Comparison of ENCODE assay signal across 9 cellular contexts in genomic region chr4:176320976-176321361, GRCh38. TPM values are rescaled to one million over a fixed set of nuclear protein-coding genes. Genes with fewer than 3 reads are reported as not detected.
DNase-seq lines count a peak whose midpoint lies in the region; ATAC-seq and TF ChIP-seq lines count a peak whose summit lies in the region.
"Had no signal": no experiment of that assay in that cellular context is flagged by ENCODE, and none has a peak within 500 bp of the region (broad histone marks: within the 10 kb centered on the region; RNA-seq: fewer than 3 reads in every experiment).

No MANE protein-coding gene starts in this region.

- TF ChIP-seq POLR2A in esophagus muscularis mucosa (IDR thresholded peaks at IDR 0.05; ENCODE audit: low read depth), result no peak

- 0 out of 2 replicates have a peak, but pooled peaks cover 4% of the 10 kb centered on the region for H3K36me3 ChIP-seq in GM23248 (ENCODE audit: low read depth)
- H3K36me3 ChIP-seq in RWPE2 (ENCODE audit: low read depth), result peaks cover 37% of the 10 kb centered on the region
- peaks cover 0 to 4% (median 0%) of the 10 kb centered on the region in 4 donors for H3K36me3 ChIP-seq in esophagus muscularis mucosa
- no peaks in the 10 kb centered on the region for H3K36me3 ChIP-seq in psoas muscle (ENCODE audit: insufficient read depth in 1 of 2, low read depth in 1 of 2)

- H3K4me3 ChIP-seq in GM23248, result peak overlapping the region; percentile 92
- H3K4me3 ChIP-seq in RWPE2 (ENCODE audit: severe bottlenecking), result peak overlapping the region; percentile 83
- peak overlapping the region; percentile 85 to 98 (median 94) for H3K4me3 ChIP-seq in esophagus muscularis mucosa
- H3K4me3 ChIP-seq in psoas muscle, result peak overlapping the region; percentile 83

- H3K27me3 ChIP-seq in GM23248 (replicated peaks; ENCODE audit: insufficient read depth) (no peaks in the 10 kb centered on the region), RWPE2 (ENCODE audit: insufficient read depth, poor library complexity, severe bottlenecking) (no peaks in the 10 kb centered on the region), esophagus muscularis mucosa (no peaks in the 10 kb centered on the region), psoas muscle (ENCODE audit: insufficient read depth in 3 of 3, low read length in 2 of 3) (no peaks in the 10 kb centered on the region)

- H3K4me1 ChIP-seq in GM23248 (ENCODE audit: insufficient read depth) (peaks cover 36% of the 10 kb centered on the region), RWPE2 (ENCODE audit: insufficient read depth, poor library complexity, severe bottlenecking) (peaks cover 31% of the 10 kb centered on the region), esophagus muscularis mucosa (peaks cover 30 to 54% (median 48%) of the 10 kb centered on the region in 4 donors), psoas muscle (peaks cover 35% of the 10 kb centered on the region)

- no peaks in the 10 kb centered on the region for H3K9me2 ChIP-seq in GM23248 (ENCODE audit: insufficient read depth)

- peak overlapping the region; percentile 96 for H3K4me2 ChIP-seq in GM23248 (ENCODE audit: unreplicated experiment)

- peaks cover 64% of the 10 kb centered on the region for H3K79me2 ChIP-seq in GM23248 (ENCODE audit: insufficient read depth)

- TF ChIP-seq EP300 in esophagus muscularis mucosa (IDR thresholded peaks at IDR 0.05), result no peak

- WGBS in GM23248 (ENCODE audit: low coverage in 1 of 2, low lambda C conversion rate in 2 of 2, missing lambda C conversion rate in 2 of 2), 2 experiments, result 0% methylated on average over 6 of the region's 6 CpGs
- 0% methylated on average over 6 of the region's 6 CpGs for WGBS in esophagus muscularis mucosa
- WGBS in psoas muscle, 3 donors, result 2 to 3% (median 3%) methylated on average over 6 of the region's 6 CpGs

- no peaks in the 10 kb centered on the region for H4K20me1 ChIP-seq in GM23248 (ENCODE audit: insufficient read depth)

- ATAC-seq in RWPE2 (ENCODE audit: low read depth), result no peak
- no peak for ATAC-seq in psoas muscle
- no peak for ATAC-seq in GM19023 (IDR thresholded peaks at IDR 0.05; ENCODE audit: unreplicated experiment)

- H3K27ac ChIP-seq in GM23248 (peak overlapping the region; percentile 94), RWPE2 (ENCODE audit: poor library complexity, severe bottlenecking) (peak overlapping the region; percentile 93), esophagus muscularis mucosa (replicated peaks in 1 of 4) (peak overlapping the region; percentile 96 to 100 (median 98)), psoas muscle (peak overlapping the region; percentile 98)

- intact Hi-C loops in esophagus muscularis mucosa (cut with DNase I) (loop anchor here (5.0 to 10.0 kb wide), 2 partner anchors 44 to 376 kb away; no protein-coding TSS in a partner anchor), psoas muscle (cut with DNase I) (loop anchor here in 1 of 2 donors (1.0 kb wide), 1 partner anchor 171 kb away; no protein-coding TSS in a partner anchor)

- in situ Hi-C loops in GM23248 (cut with MboI) (no loop called here), G401 (cut with HindIII; ENCODE audit: low sequenced_read_pairs) (no loop called here)

- TF ChIP-seq CTCF in RWPE2 (IDR thresholded peaks at IDR 0.05; ENCODE audit: poor library complexity, severe bottlenecking) (no peak), esophagus muscularis mucosa (IDR thresholded peaks at IDR 0.05) (no peak), psoas muscle (IDR thresholded peaks at IDR 0.05) (no peak)

- DNase-seq in GM23248 (peak; percentile 40), RWPE2 (ENCODE audit: low spot score) (no peak), esophagus muscularis mucosa (ENCODE audit: extremely low spot score) (no peak), psoas muscle (no peak), G401 (ENCODE audit: low spot score) (no peak), occipital lobe (lab: John Stamatoyannopoulos, UW) (no peak)
- DNase-seq in NK-92 treated with Interleukin-12 subunit alpha and Interleukin-12 subunit beta, amount 100 ng/mL, for 24 hours (lab: John Stamatoyannopoulos, UW), result no peak

- H2AFZ ChIP-seq in GM23248, result peak overlapping the region; percentile 77

- H3K9ac ChIP-seq in GM23248, result peak overlapping the region; percentile 94

- no peaks in the 10 kb centered on the region for H3K9me3 ChIP-seq in GM23248 (ENCODE audit: low read depth)
- no peaks in the 10 kb centered on the region for H3K9me3 ChIP-seq in RWPE2 (ENCODE audit: severe bottlenecking)
- H3K9me3 ChIP-seq in esophagus muscularis mucosa, result no peaks in the 10 kb centered on the region
- H3K9me3 ChIP-seq in psoas muscle, result no peaks in the 10 kb centered on the region

- peaks cover 21% of the 10 kb centered on the region for H3F3A ChIP-seq in GM23248 (ENCODE audit: insufficient read depth)

RNA-seq across cellular contexts. Expression of gene SPCS3, which starts 1.2 kb away (rescaled TPM):
- 80.4 and 84.4 TPM in 2 replicates for total RNA-seq in GM23248 (2014; rRNA removed; shearing (Covaris generic))
- polyA plus RNA-seq in GM23248 (2016; fragmentation: Nextera tagmentation; extraction: Ambion mirVana), result 108 and 113 TPM in 2 replicates
- 10 to 100 TPM; 35.5 to 48.4 (median 46.0) TPM for total RNA-seq in esophagus muscularis mucosa
- total RNA-seq in psoas muscle, result 10 to 100 TPM; 32.8 to 75.8 (median 52.3) TPM
- polyA plus RNA-seq in psoas muscle, result 10 to 100 TPM; 20.8 to 44.8 (median 32.6) TPM
- 48.9 and 79.5 TPM in 2 replicates for total RNA-seq in G401 (2014; rRNA removed; shearing (Covaris generic))
- 114 TPM for total RNA-seq in occipital lobe

RNA-seq across cellular contexts. Expression of gene ASB5, which starts 51.9 kb away (rescaled TPM):
- 0.25 TPM in 1 of 2 replicates, not detected in the other for total RNA-seq in GM23248 (2014; rRNA removed; shearing (Covaris generic))
- 0.25 TPM in 1 of 2 replicates, not detected in the other for polyA plus RNA-seq in GM23248 (2016; fragmentation: Nextera tagmentation; extraction: Ambion mirVana)
- 10 to 100 TPM; 13.1 to 37.8 (median 27.0) TPM for total RNA-seq in esophagus muscularis mucosa
- total RNA-seq in psoas muscle, result 100 to 1,000 TPM; 247 to 661 (median 465) TPM
- 1,000 to 10,000 TPM in 1 of 3 donors, 100 to 1,000 TPM in 2; 456 to 1,213 (median 601) TPM for polyA plus RNA-seq in psoas muscle
- total RNA-seq in G401 (2014; rRNA removed; shearing (Covaris generic)), result not detected in 2 replicates
- total RNA-seq in occipital lobe, result 0.47 TPM
- total RNA-seq: activated CD8-positive, alpha-beta memory T cell treated with anti-CD3 and anti-CD28 coated beads for 36 hours had no signal
